18 cellular contexts compared by ENCODE assay signal in the genomic region with DNA sequence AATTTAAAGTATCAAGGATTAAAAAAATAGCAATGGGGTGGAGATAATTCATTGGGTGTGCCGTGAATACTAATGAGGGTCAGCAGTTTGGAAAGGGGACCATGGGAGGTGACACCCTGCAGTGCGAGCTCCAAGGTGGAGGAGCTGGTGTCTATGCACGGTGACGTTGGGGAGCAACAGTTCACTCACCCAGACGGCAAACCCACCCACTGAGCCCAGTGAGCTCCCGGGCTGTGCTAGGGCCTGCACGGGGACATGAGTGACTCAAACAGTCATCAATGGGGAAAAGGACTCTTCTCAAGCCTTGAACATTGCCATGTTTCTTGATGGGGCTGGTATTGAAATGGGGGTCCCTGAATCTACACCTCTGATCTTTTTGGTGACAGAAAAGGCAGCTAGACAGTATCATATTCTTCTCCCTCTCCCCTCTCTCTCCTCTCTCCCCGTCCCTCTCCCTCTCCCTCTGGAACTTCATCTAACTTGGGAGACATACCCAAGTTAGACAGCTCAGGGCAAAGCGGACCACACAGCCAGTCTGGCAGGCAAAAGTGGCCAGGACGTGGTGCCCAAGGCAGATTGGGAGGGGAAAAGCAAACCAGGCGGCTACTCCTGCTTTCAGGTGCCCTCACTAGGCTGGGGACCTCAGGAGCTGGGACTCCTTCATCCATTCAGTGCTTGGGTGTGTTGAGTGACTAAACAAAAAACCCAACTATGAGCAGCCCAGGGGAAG. TPM values are rescaled to one million over a fixed set of nuclear protein-coding genes. Genes with fewer than 3 reads are reported as not detected.
"Had no signal": no experiment of that assay in that cellular context is flagged by ENCODE, and none has a peak within 500 bp of the region (broad histone marks: within the 10 kb centered on the region; RNA-seq: fewer than 3 reads in every experiment).

No MANE protein-coding gene starts in this region.

- H3K4me3 ChIP-seq: gastrocnemius medialis, left ventricle myocardium inferior, mucosa of descending colon, right atrium auricular region, sigmoid colon, skin epidermis, stomach, thoracic aorta had no signal

- ATAC-seq: esophagus mucosa; gastrocnemius medialis; mucosa of descending colon; naive thymus-derived CD8-positive, alpha-beta T cell had no signal

- H3K27ac ChIP-seq: gastrocnemius medialis, left ventricle myocardium inferior, right atrium auricular region, sigmoid colon, skin epidermis, stomach, thoracic aorta had no signal

- H3K36me3 ChIP-seq: gastrocnemius medialis, left ventricle myocardium inferior, right atrium auricular region, sigmoid colon, stomach, thoracic aorta had no signal

- H3K27me3 ChIP-seq: right atrium auricular region had no signal

- H3K9me3 ChIP-seq: gastrocnemius medialis, mucosa of descending colon, thoracic aorta had no signal

- DNase-seq: caudate nucleus; effector memory CD4-positive, alpha-beta T cell; gastrocnemius medialis; immature natural killer cell; left ventricle myocardium inferior; mucosa of descending colon; naive thymus-derived CD8-positive, alpha-beta T cell; sigmoid colon; stimulated activated naive CD4-positive, alpha-beta T cell; stomach; substantia nigra; trophoblast cell had no signal

- H3K4me1 ChIP-seq: gastrocnemius medialis, right atrium auricular region had no signal

RNA-seq across cellular contexts. Expression of gene PPP2R2C, which starts 26.3 kb away (rescaled TPM):
- total RNA-seq: fibroblast of villous mesenchyme; naive thymus-derived CD8-positive, alpha-beta T cell; osteocyte had no signal
- polyA plus RNA-seq: immature natural killer cell; naive thymus-derived CD8-positive, alpha-beta T cell had no signal
